24 cellular contexts compared by ENCODE assay signal in the genomic region with DNA sequence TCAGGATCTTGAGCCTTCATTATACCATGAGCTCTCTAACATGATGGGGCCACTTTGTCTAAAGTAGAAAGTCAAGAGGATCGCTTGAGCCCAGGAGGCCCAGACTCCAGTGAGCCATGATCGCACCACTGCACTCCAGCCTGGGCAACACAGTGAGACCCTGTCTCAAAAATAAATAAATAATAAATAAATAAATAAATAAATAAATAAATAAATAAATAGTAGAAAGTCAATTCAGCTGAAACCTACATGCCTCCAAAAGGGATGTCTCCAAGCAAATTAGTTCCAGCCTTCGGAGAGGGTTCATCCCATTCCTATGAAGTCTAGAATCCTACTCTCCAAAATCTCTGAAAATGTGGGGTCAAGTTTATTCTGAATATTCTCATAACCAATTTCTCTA.
"Had no signal": no experiment of that assay in that cellular context is flagged by ENCODE, and none has a peak within 500 bp of the region (broad histone marks: within the 10 kb centered on the region; RNA-seq: fewer than 3 reads in every experiment).

No MANE protein-coding gene starts in this region.

- H3K36me3 ChIP-seq: ascending aorta, SJCRH30 had no signal

- H3K27ac ChIP-seq: ascending aorta, PC-9, SJCRH30, SK-N-MC had no signal

- H2AFZ ChIP-seq: PC-9 had no signal

- H3K4me2 ChIP-seq: PC-9 had no signal

- FAIRE-seq: RCC 7860 had no signal

- H3K4me3 ChIP-seq: ascending aorta, PC-9, SJCRH30, SK-N-MC had no signal

- H3K9me3 ChIP-seq: ascending aorta, SJCRH30 had no signal

- H3K4me1 ChIP-seq: ascending aorta had no signal

- DNase-seq: activated CD4-positive, alpha-beta T cell treated with anti-CD3 and anti-CD28 coated beads for 36 hours; activated CD4-positive, alpha-beta T cell treated with anti-CD3 and anti-CD28 coated beads, Interleukin-2, amount 10 ng/mL, durations not matched to agents 7 days and 5 days; activated CD4-positive, alpha-beta T cell treated with anti-CD3 and anti-CD28 coated beads, Interleukin-2, amount 50 U/mL, for 48 hours; activated gamma-delta T cell; activated naive CD4-positive, alpha-beta T cell treated with Interleukin-2 at 50 U/mL for 16 hours; activated naive CD8-positive, alpha-beta T cell treated with anti-CD3 and anti-CD28 coated beads, Interleukin-2, amount 10 ng/mL, durations not matched to agents 7 days and 5 days; activated T-cell treated with anti-CD3 and anti-CD28 coated beads, Interleukin-2, amount 50 U/mL, for 1 hour; amygdala; Karpas-422; KBM-7; NCI-H1048; NCI-H1436; NCI-H1930; NCI-H2081 treated with DMSO at 0.1 percent for 48 hours; NCI-H774; PC-9; SHP77; T1000 had no signal

- H3K27me3 ChIP-seq: ascending aorta, SJCRH30 had no signal

- ATAC-seq: activated CD4-positive, alpha-beta T cell treated with anti-CD3 and anti-CD28 coated beads for 36 hours; activated CD4-positive, CD25-positive, alpha-beta regulatory T cell treated with anti-CD3 and anti-CD28 coated beads, Interleukin-2, amount 50 U/mL, for 24 hours; WTC11 had no signal
